Comparison of ENCODE assay signal across 18 cellular contexts in genomic region chr20:44597516-44597915, GRCh38. TPM values are rescaled to one million over a fixed set of nuclear protein-coding genes. Genes with fewer than 3 reads are reported as not detected.
DNase-seq lines count a peak whose midpoint lies in the region; ATAC-seq and TF ChIP-seq lines count a peak whose summit lies in the region.
"Had no signal": no experiment of that assay in that cellular context is flagged by ENCODE, and none has a peak within 500 bp of the region (broad histone marks: within the 10 kb centered on the region; RNA-seq: fewer than 3 reads in every experiment).

No MANE protein-coding gene starts in this region.

- H3K36me3 ChIP-seq in GM23338 (ENCODE audit: insufficient read depth): no peaks in the 10 kb centered on the region
- H3K36me3 ChIP-seq in lower lobe of right lung: peaks cover 1% of the 10 kb centered on the region
- H3K36me3 ChIP-seq in stomach: peaks cover 0 to 4% (median under 1%) of the 10 kb centered on the region in 4 donors
- H3K36me3 ChIP-seq: cardiac muscle cell, HAP-1, SJCRH30 had no signal

- no peak overlapping the region for H3K4me3 Mint-ChIP-seq in GM23338
- peak overlapping the region; percentile 77 for H3K4me3 Mint-ChIP-seq in activated B cell treated with CpG ODN at 0.5 μM for 24 hours
- H3K4me3 Mint-ChIP-seq: CD4-positive, CD25-positive, alpha-beta regulatory T cell had no signal

- TF ChIP-seq CTCF in GM23338 (conservative IDR thresholded peaks at IDR 0.05; ENCODE audit: low read depth in 2 of 2) (no peak), activated B cell treated with CpG ODN at 0.5 μM for 24 hours (IDR thresholded peaks at IDR 0.05) (no peak), lower lobe of right lung (IDR thresholded peaks at IDR 0.05) (no peak), stomach (IDR thresholded peaks at IDR 0.05) (no peak)

- no peak overlapping the region for H3K27ac ChIP-seq in GM23338 (ENCODE audit: low read depth)
- H3K27ac ChIP-seq in lower lobe of right lung: peak overlapping the region; percentile 77
- peak overlapping the region in 4 of 5 donors; percentile 75 to 89 (median 84) for H3K27ac ChIP-seq in stomach
- H3K27ac ChIP-seq: epithelial cell of prostate, SJCRH30 had no signal

- H3K27me3 Mint-ChIP-seq in GM23338 (ENCODE audit: insufficient read depth, low read depth, poor library complexity): peaks cover 12% of the 10 kb centered on the region
- H3K27me3 Mint-ChIP-seq in activated B cell treated with CpG ODN at 0.5 μM for 24 hours: no peaks in the 10 kb centered on the region
- H3K27me3 Mint-ChIP-seq: CD4-positive, CD25-positive, alpha-beta regulatory T cell had no signal

- peaks cover 18% of the 10 kb centered on the region; the same call in 1 of the 2 replicates for H3K4me1 ChIP-seq in GM23338 (ENCODE audit: insufficient read depth)
- peaks cover 77% of the 10 kb centered on the region for H3K4me1 ChIP-seq in lower lobe of right lung
- H3K4me1 ChIP-seq in stomach: peaks cover 49 to 91% (median 76%) of the 10 kb centered on the region in 4 donors
- H3K4me1 ChIP-seq: HAP-1, SJCRH30 had no signal

- intact Hi-C loops in activated B cell treated with CpG ODN at 0.5 μM for 24 hours (cut with micrococcal nuclease) (no loop called here), lower lobe of right lung (cut with DNase I) (no loop called here), stomach (cut with DNase I; ENCODE audit: low total_unique reads) (loop anchor here (10.0 kb wide), 1 partner anchor 53 kb away; no protein-coding TSS in a partner anchor), left colon (cut with DNase I, micrococcal nuclease) (no loop called here)

- H3K9me3 ChIP-seq in lower lobe of right lung: no peaks in the 10 kb centered on the region
- no peaks in the 10 kb centered on the region for H3K9me3 ChIP-seq in stomach
- H3K9me3 ChIP-seq: HAP-1, SJCRH30 had no signal

- H3K4me2 ChIP-seq in GM23338: peak overlapping the region; percentile 58; the same call in 1 of the 2 replicates

- H3K36me3 Mint-ChIP-seq in GM23338 (ENCODE audit: low read depth) (no peaks in the 10 kb centered on the region), activated B cell treated with CpG ODN at 0.5 μM for 24 hours (ENCODE audit: low read depth) (peaks cover 74% of the 10 kb centered on the region)
- H3K36me3 Mint-ChIP-seq: CD4-positive, CD25-positive, alpha-beta regulatory T cell had no signal

- H3K79me2 ChIP-seq in GM23338 (replicated peaks; ENCODE audit: insufficient read depth): no peaks in the 10 kb centered on the region

- H3K27ac Mint-ChIP-seq in GM23338: no peak overlapping the region
- peak overlapping the region; percentile 87 for H3K27ac Mint-ChIP-seq in activated B cell treated with CpG ODN at 0.5 μM for 24 hours

- H3K4me1 Mint-ChIP-seq in GM23338 (peaks cover 34% of the 10 kb centered on the region), activated B cell treated with CpG ODN at 0.5 μM for 24 hours (peaks cover 98% of the 10 kb centered on the region)

- POLR2A ChIA-PET in activated B cell treated with CpG ODN at 0.5 μM for 24 hours (lab: Charles Lee): interaction anchor here (1.0 to 9.4 kb wide), 7 partner anchors 11 to 75 kb away, joined by 4 to 154 read pairs (median 6); partner anchors contain the start of genes PKIG and SERINC3

- H3K4me3 ChIP-seq in GM23338 (no peak overlapping the region), lower lobe of right lung (no peak overlapping the region), stomach (no peak overlapping the region)
- H3K4me3 ChIP-seq: cardiac muscle cell, HAP-1, SJCRH30 had no signal

- H3K9me2 ChIP-seq in GM23338 (ENCODE audit: insufficient read depth): no peaks in the 10 kb centered on the region

- no peaks in the 10 kb centered on the region for H3K9me3 Mint-ChIP-seq in GM23338
- H3K9me3 Mint-ChIP-seq in activated B cell treated with CpG ODN at 0.5 μM for 24 hours: no peaks in the 10 kb centered on the region
- H3K9me3 Mint-ChIP-seq: CD4-positive, CD25-positive, alpha-beta regulatory T cell had no signal

- 63 to 91% (median 80%) methylated on average over 4 of the region's 4 CpGs for WGBS in stomach, 5 donors

- no peaks in the 10 kb centered on the region; the same call in 1 of the 2 replicates for H3K27me3 ChIP-seq in GM23338 (ENCODE audit: insufficient read depth)
- H3K27me3 ChIP-seq in lower lobe of right lung (ENCODE audit: low read depth): no peaks in the 10 kb centered on the region
- H3K27me3 ChIP-seq in stomach: no peaks in the 10 kb centered on the region
- H3K27me3 ChIP-seq: cardiac muscle cell had no signal

- H2AFZ ChIP-seq in GM23338: no peak overlapping the region

- CTCF ChIA-PET in activated B cell treated with CpG ODN at 0.5 μM for 24 hours (lab: Charles Lee): interaction anchor here (1.7 to 6.4 kb wide), 6 partner anchors 10 to 22 kb away, joined by 6 to 44 read pairs (median 12); partner anchors contain the start of gene PKIG

- H4K20me1 ChIP-seq in GM23338 (replicated peaks; ENCODE audit: insufficient read depth): no peaks in the 10 kb centered on the region

- H3F3A ChIP-seq in GM23338 (replicated peaks; ENCODE audit: low read depth): no peaks in the 10 kb centered on the region

- DNase-seq in GM23338 (ENCODE audit: low spot score) (no peak), activated B cell treated with CpG ODN at 0.5 μM for 24 hours (no peak), lower lobe of right lung (no peak), stomach (no peak), GM19240 (ENCODE audit: insufficient read length, low spot score) (no peak), activated gamma-delta T cell (lab: John Stamatoyannopoulos, UW) (no peak), left colon (no peak), 8988T (no peak)
- DNase-seq: activated naive CD4-positive, alpha-beta T cell treated with Interleukin-2 at 50 U/mL for 16 hours; CD4-positive, CD25-positive, alpha-beta regulatory T cell; NCI-H2029; NCI-H748 treated with DMSO at 0.1 percent for 48 hours; posterior cingulate gyrus; SJCRH30; stimulated activated CD4-positive, alpha-beta T cell treated with anti-CD3 and anti-CD28 coated beads, Interleukin-2, amount 100 ng/mL, for 24 hours had no signal

- ATAC-seq in GM23338 (no peak; the same call in 2 of the 3 replicates), activated B cell treated with CpG ODN at 0.5 μM for 24 hours (ENCODE audit: low read depth) (no peak), lower lobe of right lung (no peak), left colon (no peak)

- no peak for TF ChIP-seq POLR2A in stomach (IDR thresholded peaks at IDR 0.05)

- no peak for TF ChIP-seq EP300 in stomach (IDR thresholded peaks at IDR 0.05)

TF ChIP-seq in GM23338, 12 proteins besides CTCF, POLR2A, EP300 and RAD21 (continues in another document):
- TF ChIP-seq STAT1 (IDR thresholded peaks at IDR 0.05; ENCODE audit: unreplicated experiment) (no peak), JUNB (IDR thresholded peaks at IDR 0.05; ENCODE audit: unreplicated experiment) (no peak), CREB1 (CRISPR knock-in tag; IDR thresholded peaks at IDR 0.05; ENCODE audit: low read depth) (no peak), NANOG (IDR thresholded peaks at IDR 0.05; ENCODE audit: borderline replicate concordance) (no peak), ZNF331 (CRISPR knock-in tag; IDR thresholded peaks at IDR 0.05; ENCODE audit: low read depth) (no peak)

RNA-seq across cellular contexts. Expression of gene PKIG, which starts 15.1 kb away (rescaled TPM):
- 23.9 and 33.2 TPM in 2 replicates for total RNA-seq in GM23338 (2014; rRNA removed; shearing (Covaris generic))
- polyA plus RNA-seq in GM23338 (2016; fragmentation: Nextera tagmentation; extraction: Ambion mirVana) (29.7 and 34.9 TPM in 2 replicates), stomach (100 to 1,000 TPM in 1 of 3 donors, 10 to 100 TPM in 2; 52.0 to 124 (median 86.9) TPM)
- total RNA-seq in activated B cell treated with CpG ODN at 0.5 μM for 24 hours (181 and 191 TPM in 2 replicates), lower lobe of right lung (61.6 TPM), stomach (100 to 1,000 TPM in 1 of 5 donors, 10 to 100 TPM in 4; 17.4 to 113 (median 41.7) TPM), left colon (10 to 100 TPM; 30.9 to 44.7 TPM)

RNA-seq across cellular contexts. Expression of gene ADA, which starts 54.0 kb away (rescaled TPM):
- 12.7 and 16.2 TPM in 2 replicates for total RNA-seq in GM23338 (2014; rRNA removed; shearing (Covaris generic))
- polyA plus RNA-seq in GM23338 (2016; fragmentation: Nextera tagmentation; extraction: Ambion mirVana): 14.6 and 15.8 TPM in 2 replicates
- total RNA-seq in activated B cell treated with CpG ODN at 0.5 μM for 24 hours: 68.9 and 72.3 TPM in 2 replicates
- 7.7 TPM for total RNA-seq in lower lobe of right lung
- total RNA-seq in stomach: 100 to 1,000 TPM in 1 of 5 donors, 10 to 100 TPM in 3, 1 to 10 TPM in 1; 2.3 to 165 (median 22.3) TPM
- 10 to 100 TPM; 27.9 to 81.0 (median 53.1) TPM for polyA plus RNA-seq in stomach
- total RNA-seq in left colon: 1 to 10 TPM; 2.5 to 3.4 TPM
